In the genomic region with DNA sequence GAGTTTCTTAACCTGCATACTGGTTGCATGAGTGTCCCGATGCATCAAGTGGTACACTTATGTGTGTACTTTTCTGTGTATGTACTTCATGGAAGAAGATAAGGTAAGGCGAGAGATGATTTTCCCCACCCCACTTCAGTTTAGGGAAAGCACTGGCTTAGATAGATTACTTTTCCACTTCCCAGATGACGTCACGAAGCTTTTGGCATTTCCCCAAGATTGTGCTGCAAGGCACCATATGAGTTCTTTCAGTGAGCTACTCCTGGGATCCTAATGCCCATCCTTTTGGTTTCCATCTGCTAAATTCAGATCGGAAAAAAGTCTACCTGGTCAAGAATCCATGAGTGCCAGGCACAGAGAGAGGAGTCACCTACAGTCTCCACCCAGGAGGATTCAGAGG, we compare ENCODE assay signal across 18 cellular contexts. TPM values are rescaled to one million over a fixed set of nuclear protein-coding genes. Genes with fewer than 3 reads are reported as not detected.
DNase-seq lines count a peak whose midpoint lies in the region; ATAC-seq, FAIRE-seq and TF ChIP-seq lines count a peak whose summit lies in the region.
"Had no signal": no experiment of that assay in that cellular context is flagged by ENCODE, and none has a peak within 500 bp of the region (broad histone marks: within the 10 kb centered on the region; RNA-seq: fewer than 3 reads in every experiment).

No MANE protein-coding gene starts in this region.

- H3K27ac ChIP-seq in K562 (ENCODE audit: extremely low read depth, low read depth, low read length) (no peak overlapping the region), uterus (no peak overlapping the region)
- H3K27ac ChIP-seq: thyroid gland had no signal

- H3K4me1 Mint-ChIP-seq in activated CD8-positive, alpha-beta memory T cell treated with anti-CD3 and anti-CD28 coated beads, Interleukin-2, amount 10 ng/mL, durations not matched to agents 7 days and 5 days: no peaks in the 10 kb centered on the region

- in situ Hi-C loops in K562 (cut with MboI): no loop called here

- H3K9me3 ChIP-seq in K562 (replicated peaks; ENCODE audit: control insufficient read depth, insufficient read depth, low read depth, low read length) (no peaks in the 10 kb centered on the region), uterus (no peaks in the 10 kb centered on the region)
- H3K9me3 ChIP-seq: thyroid gland had no signal

- POLR2A ChIA-PET in K562 (lab: Yijun Ruan, JAX): interaction anchor here (1.3 kb wide), 1 partner anchor 17 kb away, joined by 3 read pairs; no protein-coding TSS in a partner anchor

- H3K27ac Mint-ChIP-seq in activated CD8-positive, alpha-beta memory T cell treated with anti-CD3 and anti-CD28 coated beads, Interleukin-2, amount 10 ng/mL, durations not matched to agents 7 days and 5 days: no peak overlapping the region
- H3K27ac Mint-ChIP-seq: T-helper 17 cell had no signal

- H3K9ac ChIP-seq in K562 (ENCODE audit: insufficient read depth in 1 of 2, low read depth in 2 of 2, low read length in 2 of 2): no peak overlapping the region

- H3K27me3 ChIP-seq in K562 (ENCODE audit: control insufficient read depth in 2 of 2, insufficient read depth in 2 of 2, low read length in 2 of 2): peaks cover 0 to 29% of the 10 kb centered on the region in 2 experiments; a peak in 3 of 5 replicates
- H3K27me3 ChIP-seq in uterus: no peaks in the 10 kb centered on the region
- H3K27me3 ChIP-seq: thyroid gland had no signal

- peaks cover 0 to 8% of the 10 kb centered on the region in 2 experiments; a peak in 1 of 5 replicates for H3K4me1 ChIP-seq in K562 (replicated peaks in 1 of 2; ENCODE audit: control insufficient read depth in 2 of 2, insufficient read depth in 2 of 2, low read length in 2 of 2)
- H3K4me1 ChIP-seq in uterus: no peaks in the 10 kb centered on the region

- no peak for TF ChIP-seq RAD21 in K562 (CRISPR knock-in tag; conservative IDR thresholded peaks at IDR 0.05 in 1 of 2, IDR thresholded peaks at IDR 0.05 in 1 of 2)

- TF ChIP-seq POLR2A in K562 (conservative IDR thresholded peaks at IDR 0.05) (no peak), uterus (IDR thresholded peaks at IDR 0.05) (no peak)

- no peak for ATAC-seq in activated CD8-positive, alpha-beta memory T cell treated with anti-CD3 and anti-CD28 coated beads, Interleukin-2, amount 10 ng/mL, durations not matched to agents 7 days and 5 days
- ATAC-seq in K562: no peak
- ATAC-seq: sciatic nerve, T-helper 17 cell had no signal

- peak; percentile 11 for DNase-seq in activated CD8-positive, alpha-beta memory T cell treated with anti-CD3 and anti-CD28 coated beads, Interleukin-2, amount 10 ng/mL, durations not matched to agents 7 days and 5 days
- DNase-seq in activated CD8-positive, alpha-beta memory T cell treated with anti-CD3 and anti-CD28 coated beads, Interleukin-2, amount 50 U/mL, for 48 hours: no peak
- DNase-seq in K562 (ENCODE audit: extremely low read depth in 1 of 4, low spot score in 3 of 4) (peak in 1 of 4 experiments; percentile 21), fibroblast of the conjunctiva (ENCODE audit: low read depth) (peak; percentile 5), uterus (peak; percentile 38 to 41), DMS153 (lab: John Stamatoyannopoulos, UW) (no peak)
- DNase-seq in effector CD4-positive, alpha-beta T cell: no peak
- DNase-seq in effector CD8-positive, alpha-beta T cell (lab: John Stamatoyannopoulos, UW): no peak
- DNase-seq: activated gamma-delta T cell; kidney glomerular epithelial cell; NCI-H1417; NCI-H2227 treated with DMSO at 0.1 percent for 48 hours; SHP77 treated with DMSO at 0.1 percent for 48 hours; stimulated activated CD4-positive, alpha-beta T cell treated with anti-CD3 and anti-CD28 coated beads, Interleukin-2, amount 100 ng/mL, for 48 hours; T-helper 17 cell had no signal

- H3K9me3 Mint-ChIP-seq in activated CD8-positive, alpha-beta memory T cell treated with anti-CD3 and anti-CD28 coated beads, Interleukin-2, amount 10 ng/mL, durations not matched to agents 7 days and 5 days (ENCODE audit: low read depth): no peaks in the 10 kb centered on the region

- H3K9me1 ChIP-seq in K562 (ENCODE audit: control insufficient read depth, insufficient read depth, low read length): no peaks in the 10 kb centered on the region

- CTCF ChIA-PET in activated CD8-positive, alpha-beta memory T cell treated with anti-CD3 and anti-CD28 coated beads, Interleukin-2, amount 10 ng/mL, durations not matched to agents 7 days and 5 days (lab: Charles Lee): no interaction called here
- CTCF ChIA-PET in K562 (lab: Yijun Ruan, JAX; ENCODE audit: low intra/inter-chr PET ratio): no interaction called here

- no peaks in the 10 kb centered on the region for H3K36me3 ChIP-seq in K562 (ENCODE audit: control insufficient read depth, insufficient read depth, low read length)
- no peaks in the 10 kb centered on the region for H3K36me3 ChIP-seq in uterus
- H3K36me3 ChIP-seq: thyroid gland had no signal

- H3K4me2 ChIP-seq in K562 (ENCODE audit: insufficient read depth, low read length): no peak overlapping the region

- intact Hi-C loops in K562 (cut with micrococcal nuclease) (no loop called here), uterus (cut with DNase I; ENCODE audit: low total_unique reads) (no loop called here)

- no peak for TF ChIP-seq EP300 in K562 (IDR thresholded peaks at IDR 0.05; ENCODE audit: low read length)

- no peak overlapping the region for H2AFZ ChIP-seq in K562 (ENCODE audit: low read depth, low read length)

- TF ChIP-seq CTCF in K562 (IDR thresholded peaks at IDR 0.05 in 2 of 3, conservative IDR thresholded peaks at IDR 0.05 in 1 of 3; ENCODE audit: insufficient read depth in 2 of 3, low read depth in 1 of 3, low read length in 3 of 3): no peak
- TF ChIP-seq CTCF in uterus (IDR thresholded peaks at IDR 0.05): no peak

- no peaks in the 10 kb centered on the region for H3K79me2 ChIP-seq in K562 (ENCODE audit: control insufficient read depth, insufficient read depth, low read length)

- H3K4me3 ChIP-seq in K562: no peak overlapping the region
- H3K4me3 ChIP-seq in uterus: no peak overlapping the region
- H3K4me3 ChIP-seq: thyroid gland had no signal

- no TSS peak for BruUV-seq in K562 (replicated peaks; lab: Mats Ljungman, UMichigan)

- no peak overlapping the region for H3K4me3 Mint-ChIP-seq in activated CD8-positive, alpha-beta memory T cell treated with anti-CD3 and anti-CD28 coated beads, Interleukin-2, amount 10 ng/mL, durations not matched to agents 7 days and 5 days
- H3K4me3 Mint-ChIP-seq: T-helper 17 cell had no signal

- no peaks in the 10 kb centered on the region for H3K36me3 Mint-ChIP-seq in activated CD8-positive, alpha-beta memory T cell treated with anti-CD3 and anti-CD28 coated beads, Interleukin-2, amount 10 ng/mL, durations not matched to agents 7 days and 5 days

- 14% methylated on average over 5 of the region's 5 CpGs for WGBS in K562 (ENCODE audit: insufficient coverage, low coverage, missing lambda C conversion rate)

- peaks cover 35% of the 10 kb centered on the region for H3K27me3 Mint-ChIP-seq in activated CD8-positive, alpha-beta memory T cell treated with anti-CD3 and anti-CD28 coated beads, Interleukin-2, amount 10 ng/mL, durations not matched to agents 7 days and 5 days

- FAIRE-seq in K562 (lab: Jason Lieb, UNC): no peak
- FAIRE-seq: A204.1 had no signal

- H4K20me1 ChIP-seq in K562 (replicated peaks; ENCODE audit: control insufficient read depth, insufficient read depth, low read length): no peaks in the 10 kb centered on the region

RNA-seq across cellular contexts. Expression of gene IL17RB, which starts 4.5 kb away (rescaled TPM):
- 1 to 10 TPM; 2.4 to 7.0 TPM for total RNA-seq in activated CD8-positive, alpha-beta memory T cell treated with anti-CD3 and anti-CD28 coated beads, Interleukin-2, amount 10 ng/mL, durations not matched to agents 7 days and 5 days
- total RNA-seq in K562 (2011; cell fraction: chromatin; rRNA removed; ENCODE audit: low replicate concordance): 4.8 and 6.7 TPM in 2 replicates
- total RNA-seq in K562 (2011; cell fraction: nucleolus; rRNA removed): 3.3 and 5.3 TPM in 2 replicates
- 3.6 and 4.4 TPM in 2 replicates for total RNA-seq in K562 (2011; cell fraction: nucleoplasm; rRNA removed)
- 1.1 and 1.9 TPM in 2 replicates for total RNA-seq in K562 (2014; rRNA removed)
- 1.5 and 1.7 TPM in 2 replicates for total RNA-seq in K562 (2014; rRNA removed; fragmentation: Illumina TruSeq; extraction: Trizol)
- 1.1 and 1.3 TPM in 2 replicates for total RNA-seq in K562 (2015; rRNA removed; fragmentation: Illumina TruSeq; extraction: Trizol)
- 1.2 and 1.5 TPM in 2 replicates for total RNA-seq in K562 (2021)
- polyA plus RNA-seq in K562 (2011; rRNA removed): 4.1 and 7.6 TPM in 2 replicates
- polyA plus RNA-seq in K562 (2011; cell fraction: cytosol; rRNA removed): 2.2 and 4.9 TPM in 2 replicates
- polyA plus RNA-seq in K562 (2011; cell fraction: nucleus; rRNA removed): 15.7 and 34.8 TPM in 2 replicates
- polyA plus RNA-seq in K562 (2012): 1.2 and 1.4 TPM in 2 replicates
- 1.8 and 2.2 TPM in 2 replicates for polyA plus RNA-seq in K562 (2014; fragmentation: Illumina TruSeq; extraction: Trizol)
- 1 to 10 TPM; 1.1 to 1.8 TPM for polyA plus RNA-seq in K562 (2014; fragmentation: Nextera tagmentation; extraction: Ambion mirVana)
- polyA plus RNA-seq in K562 (2014; rRNA removed): 2.7 and 2.8 TPM in 2 replicates
- polyA minus RNA-seq in K562 (2011; rRNA and poly(A)+ RNA removed): 1.4 and 2.2 TPM in 2 replicates
- polyA minus RNA-seq in K562 (2011; cell fraction: cytosol; rRNA and poly(A)+ RNA removed): 0.57 and 1.9 TPM in 2 replicates
- 1.6 and 4.7 TPM in 2 replicates for polyA minus RNA-seq in K562 (2011; cell fraction: nucleus; rRNA and poly(A)+ RNA removed)
- 1 to 10 TPM in 3 of 4 donors, not detected in 1; 1.3 to 4.6 (median 2.8) TPM for total RNA-seq in uterus

RNA-seq across cellular contexts. Expression of gene CHDH, which starts 4.7 kb away (rescaled TPM):
- total RNA-seq in activated CD8-positive, alpha-beta memory T cell treated with anti-CD3 and anti-CD28 coated beads, Interleukin-2, amount 10 ng/mL, durations not matched to agents 7 days and 5 days: 1 to 10 TPM in 1 of 2 experiments, under 1 TPM in 1; 0.53 to 1.0 TPM
- 0.51 and 1.1 TPM in 2 replicates for total RNA-seq in K562 (2011; cell fraction: chromatin; rRNA removed; ENCODE audit: low replicate concordance)
- total RNA-seq in K562 (2011; cell fraction: nucleolus; rRNA removed): 0.39 and 0.83 TPM in 2 replicates
- 0.44 and 0.46 TPM in 2 replicates for total RNA-seq in K562 (2011; cell fraction: nucleoplasm; rRNA removed)
- total RNA-seq in K562 (2014; rRNA removed) (0.57 and 1.9 TPM in 2 replicates), K562 (2014; rRNA removed; fragmentation: Illumina TruSeq; extraction: Trizol) (0.29 and 0.33 TPM in 2 replicates), K562 (2015; rRNA removed; fragmentation: Illumina TruSeq; extraction: Trizol) (0.36 and 0.38 TPM in 2 replicates), K562 (2021) (0.89 and 1.4 TPM in 2 replicates), uterus (1 to 10 TPM; 1.8 to 9.1 (median 4.2) TPM)
- polyA plus RNA-seq in K562 (2011; rRNA removed) (0.53 and 1.4 TPM in 2 replicates), K562 (2014; fragmentation: Illumina TruSeq; extraction: Trizol) (0.46 and 0.58 TPM in 2 replicates), K562 (2014; fragmentation: Nextera tagmentation; extraction: Ambion mirVana) (under 1 TPM; 0.06 to 0.14 TPM), K562 (2014; rRNA removed) (0.65 and 0.90 TPM in 2 replicates)
- 0.78 and 1.2 TPM in 2 replicates for polyA plus RNA-seq in K562 (2011; cell fraction: cytosol; rRNA removed)
- polyA plus RNA-seq in K562 (2011; cell fraction: nucleus; rRNA removed): 0.71 and 1.3 TPM in 2 replicates
- 0.35 and 0.39 TPM in 2 replicates for polyA plus RNA-seq in K562 (2012)
- polyA minus RNA-seq in K562 (2011; rRNA and poly(A)+ RNA removed): 0.28 and 0.63 TPM in 2 replicates
- 0.29 and 1.2 TPM in 2 replicates for polyA minus RNA-seq in K562 (2011; cell fraction: cytosol; rRNA and poly(A)+ RNA removed)
- 0.13 and 1.00 TPM in 2 replicates for polyA minus RNA-seq in K562 (2011; cell fraction: nucleus; rRNA and poly(A)+ RNA removed)

RNA-seq across cellular contexts. Expression of gene ACTR8, which starts 31.1 kb away (rescaled TPM):
- 10 to 100 TPM; 28.9 to 42.2 TPM for total RNA-seq in activated CD8-positive, alpha-beta memory T cell treated with anti-CD3 and anti-CD28 coated beads, Interleukin-2, amount 10 ng/mL, durations not matched to agents 7 days and 5 days
- total RNA-seq in K562 (2011; cell fraction: chromatin; rRNA removed; ENCODE audit: low replicate concordance): 14.3 and 21.9 TPM in 2 replicates
- 7.2 and 10.8 TPM in 2 replicates for total RNA-seq in K562 (2011; cell fraction: nucleolus; rRNA removed)
- 8.1 and 11.1 TPM in 2 replicates for total RNA-seq in K562 (2011; cell fraction: nucleoplasm; rRNA removed)
- total RNA-seq in K562 (2014; rRNA removed) (14.2 and 17.5 TPM in 2 replicates), K562 (2014; rRNA removed; fragmentation: Illumina TruSeq; extraction: Trizol) (18.5 and 18.7 TPM in 2 replicates), K562 (2015; rRNA removed; fragmentation: Illumina TruSeq; extraction: Trizol) (18.1 and 19.1 TPM in 2 replicates), K562 (2021) (17.5 and 24.2 TPM in 2 replicates), uterus (10 to 100 TPM; 23.2 to 56.8 (median 31.6) TPM)
- polyA plus RNA-seq in K562 (2011; rRNA removed) (13.3 and 19.1 TPM in 2 replicates), K562 (2014; fragmentation: Illumina TruSeq; extraction: Trizol) (13.8 and 14.0 TPM in 2 replicates), K562 (2014; fragmentation: Nextera tagmentation; extraction: Ambion mirVana) (1 to 10 TPM; 4.8 to 6.6 TPM), K562 (2014; rRNA removed) (10.9 and 14.4 TPM in 2 replicates)
- 6.9 and 7.4 TPM in 2 replicates for polyA plus RNA-seq in K562 (2011; cell fraction: cytosol; rRNA removed)
- polyA plus RNA-seq in K562 (2011; cell fraction: nucleus; rRNA removed): 10.2 and 11.3 TPM in 2 replicates
- polyA plus RNA-seq in K562 (2012): 10.9 and 13.3 TPM in 2 replicates
- 37.5 and 40.3 TPM in 2 replicates for polyA minus RNA-seq in K562 (2011; rRNA and poly(A)+ RNA removed)
- polyA minus RNA-seq in K562 (2011; cell fraction: cytosol; rRNA and poly(A)+ RNA removed): 8.6 and 14.4 TPM in 2 replicates
- polyA minus RNA-seq in K562 (2011; cell fraction: nucleus; rRNA and poly(A)+ RNA removed): 7.8 and 12.9 TPM in 2 replicates

RNA-seq across cellular contexts. Expression of gene SELENOK, which starts 40.8 kb away (rescaled TPM):
- 10 to 100 TPM; 56.5 to 60.0 TPM for total RNA-seq in activated CD8-positive, alpha-beta memory T cell treated with anti-CD3 and anti-CD28 coated beads, Interleukin-2, amount 10 ng/mL, durations not matched to agents 7 days and 5 days
- total RNA-seq in K562 (2011; cell fraction: chromatin; rRNA removed; ENCODE audit: low replicate concordance): 20.0 and 31.3 TPM in 2 replicates
- 26.8 and 30.0 TPM in 2 replicates for total RNA-seq in K562 (2011; cell fraction: nucleolus; rRNA removed)
- total RNA-seq in K562 (2011; cell fraction: nucleoplasm; rRNA removed): 33.1 and 41.2 TPM in 2 replicates
- total RNA-seq in K562 (2014; rRNA removed): 28.7 and 29.7 TPM in 2 replicates
- total RNA-seq in K562 (2014; rRNA removed; fragmentation: Illumina TruSeq; extraction: Trizol): 34.8 and 43.9 TPM in 2 replicates
- 12.6 and 18.3 TPM in 2 replicates for total RNA-seq in K562 (2015; rRNA removed; fragmentation: Illumina TruSeq; extraction: Trizol)
- total RNA-seq in K562 (2021): 23.5 and 27.9 TPM in 2 replicates
- 83.9 and 102 TPM in 2 replicates for polyA plus RNA-seq in K562 (2011; rRNA removed)
- polyA plus RNA-seq in K562 (2011; cell fraction: cytosol; rRNA removed): 14.1 and 29.2 TPM in 2 replicates
- polyA plus RNA-seq in K562 (2011; cell fraction: nucleus; rRNA removed): 10.8 and 22.6 TPM in 2 replicates
- polyA plus RNA-seq in K562 (2012): 20.8 and 36.9 TPM in 2 replicates
- polyA plus RNA-seq in K562 (2014; fragmentation: Illumina TruSeq; extraction: Trizol): 23.9 and 28.2 TPM in 2 replicates
- 100 to 1,000 TPM; 150 to 164 TPM for polyA plus RNA-seq in K562 (2014; fragmentation: Nextera tagmentation; extraction: Ambion mirVana)
- 39.3 and 46.7 TPM in 2 replicates for polyA plus RNA-seq in K562 (2014; rRNA removed)
- polyA minus RNA-seq in K562 (2011; rRNA and poly(A)+ RNA removed): 13.8 and 19.5 TPM in 2 replicates
- polyA minus RNA-seq in K562 (2011; cell fraction: cytosol; rRNA and poly(A)+ RNA removed): 7.3 and 7.7 TPM in 2 replicates
- 5.9 and 10.1 TPM in 2 replicates for polyA minus RNA-seq in K562 (2011; cell fraction: nucleus; rRNA and poly(A)+ RNA removed)
- total RNA-seq in uterus: 100 to 1,000 TPM in 1 of 4 donors, 10 to 100 TPM in 3; 15.3 to 132 (median 54.0) TPM

Comparison
In these comparisons a context has a peak if more than half of its experiments do, and no peak if none do; other contexts are left out.
1. DNase-seq: peak in activated CD8-positive, alpha-beta memory T cell treated with anti-CD3 and anti-CD28 coated beads, Interleukin-2, amount 10 ng/mL, durations not matched to agents 7 days and 5 days (single experiment), fibroblast of the conjunctiva (single experiment) and uterus (2 of 2); none in activated CD8-positive, alpha-beta memory T cell treated with anti-CD3 and anti-CD28 coated beads, Interleukin-2, amount 50 U/mL, for 48 hours (single experiment), effector CD4-positive, alpha-beta T cell (single experiment), effector CD8-positive, alpha-beta T cell (single experiment) and DMS153 (single experiment).